In genomic region chr4:15893967-15894366, GRCh38 we compare ENCODE assay signal across 15 cellular contexts. TPM values are rescaled to one million over a fixed set of nuclear protein-coding genes. Genes with fewer than 3 reads are reported as not detected.
DNase-seq lines count a peak whose midpoint lies in the region; ATAC-seq and TF ChIP-seq lines count a peak whose summit lies in the region.
"Had no signal": no experiment of that assay in that cellular context is flagged by ENCODE, and none has a peak within 500 bp of the region (broad histone marks: within the 10 kb centered on the region; RNA-seq: fewer than 3 reads in every experiment).

No MANE protein-coding gene starts in this region.

- no peak overlapping the region for H3K9ac ChIP-seq in colonic mucosa (ENCODE audit: low read depth in 2 of 2, low read length in 2 of 2)

- H3K27me3 ChIP-seq in colonic mucosa (no peaks in the 10 kb centered on the region), testis (no peaks in the 10 kb centered on the region)
- H3K27me3 ChIP-seq: Peyer's patch had no signal

- H3K4me1 ChIP-seq in colonic mucosa (no peaks in the 10 kb centered on the region), testis (no peaks in the 10 kb centered on the region)
- H3K4me1 ChIP-seq: Peyer's patch had no signal

- TF ChIP-seq POLR2A in testis (IDR thresholded peaks at IDR 0.05): no peak

- 88 to 91% methylated on average over 4 of the region's 4 CpGs for WGBS in testis, 2 donors

- H3K9me3 ChIP-seq in colonic mucosa: no peaks in the 10 kb centered on the region
- no peaks in the 10 kb centered on the region for H3K9me3 ChIP-seq in testis
- H3K9me3 ChIP-seq: Peyer's patch had no signal

- no peak overlapping the region for H3K4me3 ChIP-seq in choroid plexus epithelial cell (ENCODE audit: low read depth, low read length)
- H3K4me3 ChIP-seq in colonic mucosa: no peak overlapping the region
- H3K4me3 ChIP-seq in testis: no peak overlapping the region
- H3K4me3 ChIP-seq: Peyer's patch had no signal

- no peak for TF ChIP-seq CTCF in AG09319 (IDR thresholded peaks at IDR 0.05; ENCODE audit: low read depth, low read length)
- no peak for TF ChIP-seq CTCF in choroid plexus epithelial cell (conservative IDR thresholded peaks at IDR 0.05; ENCODE audit: low read depth, low read length)
- no peak for TF ChIP-seq CTCF in colonic mucosa (IDR thresholded peaks at IDR 0.05)
- TF ChIP-seq CTCF in testis (IDR thresholded peaks at IDR 0.05): no peak

- H3K36me3 ChIP-seq in colonic mucosa (no peaks in the 10 kb centered on the region), testis (ENCODE audit: low read depth, missing control alignments) (no peaks in the 10 kb centered on the region)
- H3K36me3 ChIP-seq: Peyer's patch had no signal

- intact Hi-C loops in colonic mucosa (cut with DNase I): no loop called here
- intact Hi-C loops in testis (cut with DNase I; ENCODE audit: low total_unique reads): no loop called here

- DNase-seq in AG09319 (ENCODE audit: extremely low read depth, low read depth) (peak; percentile 72), LoVo (ENCODE audit: low spot score) (peak; percentile 57), choroid plexus epithelial cell (ENCODE audit: low read depth) (peak; percentile 98), myocyte (ENCODE audit: low read depth) (peak; percentile 65), substantia nigra (lab: John Stamatoyannopoulos, UW) (no peak), colonic mucosa (no peak), testis (no peak)
- DNase-seq: activated CD4-positive, alpha-beta T cell treated with anti-CD3 and anti-CD28 coated beads for 48 hours; activated naive CD8-positive, alpha-beta T cell treated with anti-CD3 and anti-CD28 coated beads, Interleukin-2, amount 10 ng/mL, durations not matched to agents 7 days and 5 days; CD4-positive, CD25-positive, alpha-beta regulatory T cell; NCI-H1694 treated with DMSO at 0.1 percent for 48 hours; Peyer's patch had no signal

- no peak for ATAC-seq in HG03159 (IDR thresholded peaks at IDR 0.05; ENCODE audit: unreplicated experiment)
- ATAC-seq: stimulated activated effector memory CD8-positive, alpha-beta T cell treated with anti-CD3 and anti-CD28 coated beads, Interleukin-12 subunit alpha, Interleukin-12 subunit beta, amount 100 ng/mL, for 72 hours had no signal

- H3K27ac ChIP-seq in substantia nigra (ENCODE audit: low read depth, low read length, poor library complexity, severe bottlenecking) (no peak overlapping the region), colonic mucosa (no peak overlapping the region), testis (no peak overlapping the region)
- H3K27ac ChIP-seq: HL-60, Peyer's patch had no signal

RNA-seq across cellular contexts. Expression of gene FGFBP1, which starts 44.6 kb away (rescaled TPM):
- total RNA-seq in myocyte: not detected in 2 replicates
- polyA plus RNA-seq in myocyte (2012): not detected
- 10 to 100 TPM; 39.1 to 62.3 TPM for total RNA-seq in colonic mucosa
- not detected for total RNA-seq in testis
- 1.1 TPM for polyA plus RNA-seq in testis (ENCODE audit: insufficient read depth, low read depth, low replicate concordance)
- total RNA-seq: activated naive CD8-positive, alpha-beta T cell treated with anti-CD3 and anti-CD28 coated beads, Interleukin-2, amount 10 ng/mL, durations not matched to agents 7 days and 5 days; CD4-positive, CD25-positive, alpha-beta regulatory T cell had no signal
- polyA plus RNA-seq: CD4-positive, CD25-positive, alpha-beta regulatory T cell had no signal

Comparison
In these comparisons a context has a peak if more than half of its experiments do, and no peak if none do; other contexts are left out.
1. DNase-seq: peak in AG09319 (single experiment), LoVo (single experiment), choroid plexus epithelial cell (single experiment) and myocyte (single experiment); none in substantia nigra (0 of 49), colonic mucosa (single experiment) and testis (single experiment).
2. RNA of gene FGFBP1, which starts 44.6 kb away (total RNA-seq): 39.1 to 62.3 TPM in colonic mucosa; not detected in myocyte and not detected in testis; every median in the first group is over 10 times any median in the second.